12 cellular contexts compared by ENCODE assay signal in genomic region chr10:77007836-77008235, GRCh38.
A peak's percentile ranks its signal among the peaks of the same experiment; 100 is the strongest.
DNase-seq lines count a peak whose midpoint lies in the region; ATAC-seq, FAIRE-seq and TF ChIP-seq lines count a peak whose summit lies in the region.
"Had no signal": no experiment of that assay in that cellular context is flagged by ENCODE, and none has a peak within 500 bp of the region (broad histone marks: within the 10 kb centered on the region; RNA-seq: fewer than 3 reads in every experiment).

No MANE protein-coding gene starts in this region.

- peak; percentile 92 for ATAC-seq in GM18508 (IDR thresholded peaks at IDR 0.05; ENCODE audit: insufficient read depth, unreplicated experiment)
- peak; percentile 92 for ATAC-seq in GM19468 (IDR thresholded peaks at IDR 0.05; ENCODE audit: extremely low read depth, unreplicated experiment)
- peak; percentile 85 for ATAC-seq in HG02973 (IDR thresholded peaks at IDR 0.05; ENCODE audit: unreplicated experiment)

- no peak overlapping the region for H3K4ac ChIP-seq in neuronal stem cell (ENCODE audit: low read length)

- no peaks in the 10 kb centered on the region for H3K27me3 ChIP-seq in neuronal stem cell (ENCODE audit: control insufficient read depth in 3 of 3, insufficient read depth in 3 of 3, low read depth in 1 of 3, low read length in 3 of 3)
- H3K27me3 ChIP-seq: BLaER1 had no signal

- no peaks in the 10 kb centered on the region for H3K4me1 ChIP-seq in neuronal stem cell (ENCODE audit: control insufficient read depth in 2 of 2, insufficient read depth in 1 of 2, low read depth in 1 of 2, low read length in 2 of 2)

- no peak overlapping the region for H4K8ac ChIP-seq in neuronal stem cell (ENCODE audit: low read depth, low read length)

- no peak overlapping the region for H3K14ac ChIP-seq in neuronal stem cell (ENCODE audit: low read length)

- no peak overlapping the region for H3K23ac ChIP-seq in neuronal stem cell (ENCODE audit: low read depth, low read length, poor library complexity)

- H2BK12ac ChIP-seq in neuronal stem cell (ENCODE audit: low read length): no peak overlapping the region

- no peak overlapping the region for H2AK5ac ChIP-seq in neuronal stem cell (ENCODE audit: low read depth, low read length)

- no peaks in the 10 kb centered on the region for H3K36me3 ChIP-seq in neuronal stem cell (replicated peaks in 1 of 2; ENCODE audit: control insufficient read depth in 2 of 2, insufficient read depth in 2 of 2, low read length in 2 of 2)
- H3K36me3 ChIP-seq: BLaER1 had no signal

- H3K9me3 ChIP-seq in neuronal stem cell (replicated peaks in 1 of 2; ENCODE audit: control insufficient read depth in 2 of 2, insufficient read depth in 1 of 2, low read depth in 1 of 2, low read length in 2 of 2): peaks cover 0 to 2% of the 10 kb centered on the region in 2 donors
- H3K9me3 ChIP-seq: BLaER1 had no signal

- no peak for TF ChIP-seq CTCF in D721Med (IDR thresholded peaks at IDR 0.05; ENCODE audit: insufficient read depth, missing control alignments)

- H2BK120ac ChIP-seq in neuronal stem cell (ENCODE audit: low read depth, low read length): no peak overlapping the region

- WGBS in neuronal stem cell (ENCODE audit: extremely low coverage in 2 of 2, insufficient read length in 2 of 2, insufficient replicate concordance in 1 of 2), 2 donors: no CpG with 5 or more reads among the region's 5 CpGs

- H3K79me1 ChIP-seq in neuronal stem cell (ENCODE audit: low read depth, low read length): no peaks in the 10 kb centered on the region

- no peak overlapping the region for H2BK15ac ChIP-seq in neuronal stem cell (ENCODE audit: low read length)

- no peak overlapping the region for H2AFZ ChIP-seq in neuronal stem cell (ENCODE audit: low read length)

- H3K4me3 ChIP-seq in neuronal stem cell (ENCODE audit: low read length in 2 of 2): no peak overlapping the region
- H3K4me3 ChIP-seq: BLaER1 had no signal

- no peak overlapping the region for H2BK5ac ChIP-seq in neuronal stem cell (ENCODE audit: low read length)

- H4K91ac ChIP-seq in neuronal stem cell (ENCODE audit: low read depth, low read length, poor library complexity): no peak overlapping the region

- DNase-seq in NCI-H69 (lab: John Stamatoyannopoulos, UW) (peak; percentile 35), neuronal stem cell (ENCODE audit: low spot score) (no peak), D721Med (ENCODE audit: insufficient read length, low spot score) (no peak), Ammon's horn (ENCODE audit: low spot score) (no peak)
- DNase-seq in activated CD4-positive, alpha-beta T cell treated with anti-CD3 and anti-CD28 coated beads for 4 hours: no peak
- DNase-seq: NCI-H1092 treated with DMSO at 0.1 percent for 48 hours, NCI-H748 treated with DMSO at 0.1 percent for 48 hours had no signal

- no peak overlapping the region for H3K18ac ChIP-seq in neuronal stem cell (ENCODE audit: low read length)

- H3K9ac ChIP-seq in neuronal stem cell (ENCODE audit: low read depth, low read length, poor library complexity): no peak overlapping the region
- H3K9ac ChIP-seq: BLaER1 had no signal

- no peak overlapping the region for H3K27ac ChIP-seq in neuronal stem cell (replicated peaks; ENCODE audit: low read length)
- H3K27ac ChIP-seq: BLaER1 had no signal

- no peak overlapping the region for H3K4me2 ChIP-seq in neuronal stem cell (ENCODE audit: insufficient read depth, low read length, poor library complexity, severe bottlenecking)
- H3K4me2 ChIP-seq: BLaER1 had no signal

- FAIRE-seq in D721Med (lab: Jason Lieb, UNC): no peak
- FAIRE-seq: colon had no signal
